Comparison of ENCODE assay signal across 13 cellular contexts in the genomic region with DNA sequence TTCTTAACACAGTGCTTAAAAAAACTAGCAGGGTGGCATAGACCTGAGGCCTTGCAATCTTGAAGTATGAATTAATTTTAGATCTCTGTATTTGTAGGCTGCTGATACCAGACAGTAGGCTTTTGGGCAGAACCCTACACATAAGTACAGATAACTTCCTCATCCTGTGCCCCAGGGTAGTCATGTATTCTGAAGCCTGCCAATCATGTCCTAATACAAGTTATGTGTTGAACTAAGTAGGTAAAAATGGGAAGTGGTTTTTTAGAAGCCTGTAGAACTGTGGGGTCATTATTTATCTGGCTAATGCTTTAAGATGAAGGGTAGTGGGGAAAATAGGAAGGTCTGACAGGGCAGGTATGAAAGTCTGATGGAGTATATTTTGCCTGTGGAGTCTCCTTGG. TPM values are rescaled to one million over a fixed set of nuclear protein-coding genes. Genes with fewer than 3 reads are reported as not detected.
A peak's percentile ranks its signal among the peaks of the same experiment; 100 is the strongest.
DNase-seq lines count a peak whose midpoint lies in the region; ATAC-seq and TF ChIP-seq lines count a peak whose summit lies in the region.
"Had no signal": no experiment of that assay in that cellular context is flagged by ENCODE, and none has a peak within 500 bp of the region (broad histone marks: within the 10 kb centered on the region; RNA-seq: fewer than 3 reads in every experiment).

No MANE protein-coding gene starts in this region.

- no peak for TF ChIP-seq POLR2A in tibial nerve (IDR thresholded peaks at IDR 0.05)

- H3K36me3 Mint-ChIP-seq in T-helper 2 cell treated with Interferon-gamma antibody and Interleukin-4, amounts not matched to agents 5 μg/mL and 100 μg/mL, for 36 hours (ENCODE audit: low read depth): peaks cover 7% of the 10 kb centered on the region
- no peaks in the 10 kb centered on the region for H3K36me3 Mint-ChIP-seq in natural killer cell treated with Interleukin-12 subunit alpha and Interleukin-12 subunit beta and Interleukin-15 and Interleukin-18, amount 100 ng/mL, for 72 hours

- H3K27ac Mint-ChIP-seq in T-helper 2 cell treated with Interferon-gamma antibody and Interleukin-4, amounts not matched to agents 5 μg/mL and 100 μg/mL, for 36 hours: peak overlapping the region; percentile 50
- H3K27ac Mint-ChIP-seq in natural killer cell treated with Interleukin-12 subunit alpha and Interleukin-12 subunit beta and Interleukin-15 and Interleukin-18, amount 100 ng/mL, for 72 hours: peak overlapping the region; percentile 14 to 23
- H3K27ac Mint-ChIP-seq: nephron had no signal

- no peak overlapping the region for H3K27ac ChIP-seq in tibial nerve

- no peak overlapping the region for H3K4me3 ChIP-seq in tibial nerve

- no peaks in the 10 kb centered on the region for H3K27me3 Mint-ChIP-seq in T-helper 2 cell treated with Interferon-gamma antibody and Interleukin-4, amounts not matched to agents 5 μg/mL and 100 μg/mL, for 36 hours (ENCODE audit: low read depth)
- H3K27me3 Mint-ChIP-seq in natural killer cell treated with Interleukin-12 subunit alpha and Interleukin-12 subunit beta and Interleukin-15 and Interleukin-18, amount 100 ng/mL, for 72 hours: peaks cover 0 to 2% of the 10 kb centered on the region in 2 donors

- H3K27me3 ChIP-seq in tibial nerve: peaks cover 0 to 6% of the 10 kb centered on the region in 2 donors

- H3K36me3 ChIP-seq in tibial nerve: no peaks in the 10 kb centered on the region

- peaks cover 0 to 10% (median 4%) of the 10 kb centered on the region in 4 donors for H3K4me1 ChIP-seq in tibial nerve

- DNase-seq in T-helper 2 cell treated with Interferon-gamma antibody and Interleukin-4, amounts not matched to agents 5 μg/mL and 100 μg/mL, for 36 hours (ENCODE audit: low spot score): no peak
- DNase-seq in T-helper 2 cell (no peak), SIG-M5 (lab: John Stamatoyannopoulos, UW) (peak; percentile 32), tibial nerve (ENCODE audit: low spot score in 2 of 2) (no peak), mucosa of gallbladder (ENCODE audit: low spot score) (no peak)
- no peak for DNase-seq in natural killer cell treated with Interleukin-12 subunit alpha and Interleukin-12 subunit beta and Interleukin-15 and Interleukin-18, amount 100 ng/mL, for 72 hours (ENCODE audit: low spot score)
- no peak for DNase-seq in activated CD8-positive, alpha-beta memory T cell treated with anti-CD3 and anti-CD28 coated beads for 24 hours
- DNase-seq: 8988T, glutamatergic neuron, NCI-H2171 treated with DMSO at 0.1 percent for 48 hours had no signal

- peak; percentile 58 for ATAC-seq in HG02973 (IDR thresholded peaks at IDR 0.05; ENCODE audit: unreplicated experiment)
- peak in 1 of 2 donors; percentile 46 for ATAC-seq in natural killer cell treated with Interleukin-12 subunit alpha and Interleukin-12 subunit beta and Interleukin-15 and Interleukin-18, amount 100 ng/mL, for 72 hours

- no peak for TF ChIP-seq CTCF in tibial nerve (IDR thresholded peaks at IDR 0.05)

- peak overlapping the region; percentile 19 for H3K4me3 Mint-ChIP-seq in T-helper 2 cell treated with Interferon-gamma antibody and Interleukin-4, amounts not matched to agents 5 μg/mL and 100 μg/mL, for 36 hours
- no peak overlapping the region for H3K4me3 Mint-ChIP-seq in natural killer cell treated with Interleukin-12 subunit alpha and Interleukin-12 subunit beta and Interleukin-15 and Interleukin-18, amount 100 ng/mL, for 72 hours
- H3K4me3 Mint-ChIP-seq: nephron had no signal

- H3K4me1 Mint-ChIP-seq in T-helper 2 cell treated with Interferon-gamma antibody and Interleukin-4, amounts not matched to agents 5 μg/mL and 100 μg/mL, for 36 hours (ENCODE audit: low read depth): peaks cover 54% of the 10 kb centered on the region
- peaks cover 25 to 27% of the 10 kb centered on the region in 2 donors for H3K4me1 Mint-ChIP-seq in natural killer cell treated with Interleukin-12 subunit alpha and Interleukin-12 subunit beta and Interleukin-15 and Interleukin-18, amount 100 ng/mL, for 72 hours (ENCODE audit: low read depth in 2 of 2)

- H3K9me3 ChIP-seq in tibial nerve: no peaks in the 10 kb centered on the region

- TF ChIP-seq EP300 in tibial nerve (IDR thresholded peaks at IDR 0.05): no peak

- peaks cover 8% of the 10 kb centered on the region for H3K9me3 Mint-ChIP-seq in T-helper 2 cell treated with Interferon-gamma antibody and Interleukin-4, amounts not matched to agents 5 μg/mL and 100 μg/mL, for 36 hours
- H3K9me3 Mint-ChIP-seq in natural killer cell treated with Interleukin-12 subunit alpha and Interleukin-12 subunit beta and Interleukin-15 and Interleukin-18, amount 100 ng/mL, for 72 hours: no peaks in the 10 kb centered on the region

RNA-seq across cellular contexts. Expression of gene CD180, which starts 9.3 kb away (rescaled TPM):
- total RNA-seq in natural killer cell treated with Interleukin-12 subunit alpha and Interleukin-12 subunit beta and Interleukin-15 and Interleukin-18, amount 100 ng/mL, for 72 hours: under 1 TPM in 1 of 2 donors, not detected in 1; 0.14 TPM
- total RNA-seq in tibial nerve (1 to 10 TPM in 1 of 4 donors, under 1 TPM in 3; 0.21 to 2.7 (median 0.52) TPM), mucosa of gallbladder (1.6 TPM)
- total RNA-seq: bronchial epithelial cell had no signal
